In genomic region chr9:16883586-16883985, GRCh38 we compare ENCODE assay signal across 18 cellular contexts. TPM values are rescaled to one million over a fixed set of nuclear protein-coding genes. Genes with fewer than 3 reads are reported as not detected.
DNase-seq lines count a peak whose midpoint lies in the region; ATAC-seq and TF ChIP-seq lines count a peak whose summit lies in the region.
"Had no signal": no experiment of that assay in that cellular context is flagged by ENCODE, and none has a peak within 500 bp of the region (broad histone marks: within the 10 kb centered on the region; RNA-seq: fewer than 3 reads in every experiment).

No MANE protein-coding gene starts in this region.

- WGBS in GM23248 (ENCODE audit: low coverage in 1 of 2, low lambda C conversion rate in 2 of 2, missing lambda C conversion rate in 2 of 2), 2 experiments: 60 to 70% methylated on average over 6 of the region's 6 CpGs

- H3K27me3 Mint-ChIP-seq in natural killer cell (ENCODE audit: low read depth in 2 of 2): no peaks in the 10 kb centered on the region
- H3K27me3 Mint-ChIP-seq: IgD-negative memory B cell had no signal

- peaks cover 68 to 83% of the 10 kb centered on the region in 2 donors for H3K4me1 Mint-ChIP-seq in natural killer cell
- H3K4me1 Mint-ChIP-seq: IgD-negative memory B cell had no signal

- H3K4me3 ChIP-seq in GM23248 (no peak overlapping the region), A673 (ENCODE audit: low read depth, low read length, poor library complexity, severe bottlenecking) (no peak overlapping the region)

- H3K9me2 ChIP-seq in GM23248 (ENCODE audit: insufficient read depth): no peaks in the 10 kb centered on the region
- H3K9me2 ChIP-seq: SK-N-SH had no signal

- POLR2A ChIA-PET in A673 (lab: Charles Lee; ENCODE audit: low non-redundant PET): no interaction called here

- in situ Hi-C loops in GM23248 (cut with MboI): no loop called here

- H3K9ac ChIP-seq in GM23248: no peak overlapping the region
- H3K9ac ChIP-seq: SK-N-SH had no signal

- H4K20me1 ChIP-seq in GM23248 (ENCODE audit: insufficient read depth): no peaks in the 10 kb centered on the region

- peak overlapping the region; percentile 85 to 86 for H3K27ac Mint-ChIP-seq in natural killer cell
- H3K27ac Mint-ChIP-seq: IgD-negative memory B cell had no signal

- no peak for ATAC-seq in natural killer cell

- no peaks in the 10 kb centered on the region for H3K27me3 ChIP-seq in GM23248 (replicated peaks; ENCODE audit: insufficient read depth)
- H3K27me3 ChIP-seq in A673 (replicated peaks; ENCODE audit: insufficient read depth, low read depth, low read length, poor library complexity): no peaks in the 10 kb centered on the region

- no peaks in the 10 kb centered on the region for H3K79me2 ChIP-seq in GM23248 (ENCODE audit: insufficient read depth)

- H3K4me1 ChIP-seq in GM23248 (ENCODE audit: insufficient read depth): peaks cover 16% of the 10 kb centered on the region
- no peaks in the 10 kb centered on the region for H3K4me1 ChIP-seq in A673 (ENCODE audit: insufficient read depth, low read length, poor library complexity, severe bottlenecking)

- peak; percentile 38 for DNase-seq in GM23248
- peak; percentile 11 for DNase-seq in NCI-H226
- no peak for DNase-seq in natural killer cell
- no peak for DNase-seq in A673 (ENCODE audit: low spot score)
- no peak for DNase-seq in NCI-H345 treated with DMSO at 0.1 percent for 48 hours (lab: John Stamatoyannopoulos, UW; ENCODE audit: unreplicated experiment)
- DNase-seq in NCI-H2196 treated with DMSO at 0.1 percent for 48 hours (lab: John Stamatoyannopoulos, UW; ENCODE audit: unreplicated experiment): no peak
- DNase-seq in AG20443 (ENCODE audit: low spot score): no peak
- DNase-seq: ACHN, DMS79 treated with DMSO at 0.1 percent for 48 hours, GDM1, MM.1S, NCI-H1048, NCI-H1417 treated with DMSO at 0.1 percent for 48 hours, NCI-H187, NCI-H510A, SIG-M5, SK-N-SH had no signal

- no peak overlapping the region for H3K27ac ChIP-seq in GM23248
- no peak overlapping the region for H3K27ac ChIP-seq in A673 (ENCODE audit: low read depth, low read length, poor library complexity, severe bottlenecking)

- peaks cover 15% of the 10 kb centered on the region for H3F3A ChIP-seq in GM23248 (ENCODE audit: insufficient read depth)

- no peaks in the 10 kb centered on the region for H3K36me3 Mint-ChIP-seq in natural killer cell

- intact Hi-C loops in natural killer cell (cut with micrococcal nuclease): no loop called here
- intact Hi-C loops in A673 (cut with micrococcal nuclease; ENCODE audit: unreplicated experiment): no loop called here

- no peak for TF ChIP-seq CTCF in natural killer cell (IDR thresholded peaks at IDR 0.05)
- TF ChIP-seq CTCF in A673 (conservative IDR thresholded peaks at IDR 0.05; ENCODE audit: low read depth, low read length): no peak

- no peak overlapping the region for H3K4me2 ChIP-seq in GM23248 (ENCODE audit: unreplicated experiment)
- H3K4me2 ChIP-seq: SK-N-SH had no signal

- no peaks in the 10 kb centered on the region for H3K9me3 Mint-ChIP-seq in natural killer cell

- H3K9me3 ChIP-seq in GM23248 (ENCODE audit: low read depth) (no peaks in the 10 kb centered on the region), A673 (ENCODE audit: low read depth, low read length, poor library complexity, severe bottlenecking) (no peaks in the 10 kb centered on the region)
- H3K9me3 ChIP-seq: SK-N-SH had no signal

- H2AFZ ChIP-seq in GM23248: no peak overlapping the region

- CTCF ChIA-PET in A673 (lab: Charles Lee): no interaction called here

- H3K4me3 Mint-ChIP-seq in natural killer cell: peak overlapping the region; percentile 65
- H3K4me3 Mint-ChIP-seq: IgD-negative memory B cell had no signal

- BruUV-seq in A673 (replicated peaks; lab: Mats Ljungman, UMichigan): no TSS peak

- no peaks in the 10 kb centered on the region for H3K36me3 ChIP-seq in GM23248 (ENCODE audit: low read depth)
- H3K36me3 ChIP-seq in A673 (ENCODE audit: insufficient read depth, low read length, poor library complexity, severe bottlenecking): no peaks in the 10 kb centered on the region

RNA-seq across cellular contexts. Expression of gene BNC2, which starts 13.1 kb away (rescaled TPM):
- 18.5 and 18.6 TPM in 2 replicates for total RNA-seq in GM23248 (2014; rRNA removed; shearing (Covaris generic))
- 13.8 and 15.1 TPM in 2 replicates for polyA plus RNA-seq in GM23248 (2016; fragmentation: Nextera tagmentation; extraction: Ambion mirVana)
- 10 to 100 TPM; 36.9 to 84.2 (median 66.5) TPM for total RNA-seq in natural killer cell
- 0.45 and 0.74 TPM in 2 replicates for total RNA-seq in A673 (2021)
- polyA plus RNA-seq: IgD-negative memory B cell had no signal

Comparison
In these comparisons a context has a peak if more than half of its experiments do, and no peak if none do; other contexts are left out.
1. DNase-seq: peak in GM23248 (single experiment) and NCI-H226 (single experiment); none in natural killer cell (single experiment), A673 (single experiment), NCI-H345 treated with DMSO at 0.1 percent for 48 hours (single experiment), NCI-H2196 treated with DMSO at 0.1 percent for 48 hours (single experiment) and AG20443 (single experiment).
2. RNA of gene BNC2, which starts 13.1 kb away (total RNA-seq): 36.9 to 84.2 TPM in natural killer cell and 18.5 to 18.6 TPM in GM23248; 0.45 to 0.74 TPM in A673; every median in the first group is over 10 times any median in the second.